In the genomic region with DNA sequence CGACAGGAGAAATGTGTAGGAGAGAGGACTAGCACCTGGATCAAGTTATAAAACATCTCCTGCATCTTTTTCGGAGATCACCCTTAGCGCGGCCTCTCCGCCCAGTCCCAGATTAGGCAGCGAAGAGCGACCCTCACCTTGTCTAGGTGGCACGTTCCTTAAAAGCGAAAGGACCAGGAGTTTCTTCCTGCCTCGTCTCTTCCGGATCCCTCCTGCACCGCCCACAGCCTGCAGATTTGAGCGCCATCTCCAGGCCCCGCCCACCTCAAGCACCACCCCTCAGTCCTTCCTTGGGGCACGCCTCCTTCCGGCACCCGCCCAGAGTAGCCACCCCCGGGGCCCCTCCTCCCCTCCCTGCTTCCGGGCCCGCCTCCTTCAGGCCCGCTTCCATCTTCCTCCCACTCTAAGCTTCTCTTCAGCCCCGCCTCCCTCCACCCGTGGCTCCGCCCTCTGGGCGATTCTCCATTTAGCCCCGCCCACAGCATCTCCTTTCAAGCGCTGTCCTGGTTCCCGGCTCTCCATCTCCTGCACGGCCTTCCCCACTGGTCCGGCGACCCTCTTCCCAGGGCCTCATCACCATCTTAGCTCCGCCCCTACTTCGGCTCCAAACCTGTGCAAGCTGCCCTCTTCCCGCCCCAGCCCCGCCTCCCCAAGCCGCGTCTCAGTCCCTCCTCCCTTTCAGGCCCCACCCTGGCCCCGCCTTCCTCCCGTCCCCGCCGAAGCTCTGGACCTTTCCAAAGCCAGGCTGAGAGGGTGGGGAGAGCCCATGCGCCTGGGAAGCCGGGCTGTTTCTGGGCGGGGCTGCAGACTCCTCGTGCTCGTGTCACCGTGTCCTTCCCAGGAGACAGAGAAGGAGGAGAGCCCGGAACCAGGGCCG, we compare ENCODE assay signal across 8 cellular contexts. TPM values are rescaled to one million over a fixed set of nuclear protein-coding genes. Genes with fewer than 3 reads are reported as not detected.
DNase-seq lines count a peak whose midpoint lies in the region; ATAC-seq and TF ChIP-seq lines count a peak whose summit lies in the region.

No MANE protein-coding gene starts in this region.

- peak overlapping the region; percentile 95 to 99 for H3K27ac ChIP-seq in lung (ENCODE audit: low read depth in 1 of 2, low read length in 1 of 2)

- no peaks in the 10 kb centered on the region for H3K27me3 ChIP-seq in lung (ENCODE audit: control insufficient read depth, insufficient read depth)

- DNase-seq in COLO668 (lab: John Stamatoyannopoulos, UW; ENCODE audit: unreplicated experiment): peak; percentile 99
- DNase-seq in GM20000 (ENCODE audit: low spot score): peak; percentile 98
- peak; percentile 94 for DNase-seq in HS-5 (ENCODE audit: low read depth)
- peak; percentile 94 for DNase-seq in NK-92 (lab: John Stamatoyannopoulos, UW; ENCODE audit: unreplicated experiment)
- DNase-seq in activated CD8-positive, alpha-beta memory T cell treated with anti-CD3 and anti-CD28 coated beads for 24 hours: peak; percentile 99
- DNase-seq in effector CD4-positive, alpha-beta T cell: peak; percentile 98
- DNase-seq in lung (ENCODE audit: low spot score): peak; percentile 99
- peak; percentile 98 to 99 (median 99) for DNase-seq in stimulated activated CD4-positive, alpha-beta T cell treated with anti-CD3 and anti-CD28 coated beads, TNF-alpha, amount 100 ng/mL, for 24 hours (ENCODE audit: low read depth in 3 of 3)

- WGBS in lung, 2 donors: 0 to 1% methylated on average over 48 to 49 of the region's 49 CpGs

- H3K4me3 ChIP-seq in lung: peak overlapping the region; percentile 85

- H3K4me1 ChIP-seq in lung (ENCODE audit: control insufficient read depth in 2 of 2, insufficient read depth in 2 of 2, low read length in 2 of 2): peaks cover 17 to 28% of the 10 kb centered on the region in 2 donors

- H3K9me3 ChIP-seq in lung (ENCODE audit: control insufficient read depth in 2 of 2, insufficient read depth in 1 of 2, low read length in 1 of 2): no peaks in the 10 kb centered on the region

- peak; percentile 90 for ATAC-seq in lung (ENCODE audit: insufficient read depth, low FRiP score)

- TF ChIP-seq CTCF in GM20000 (IDR thresholded peaks at IDR 0.05; ENCODE audit: extremely low read depth, missing control alignments) (no peak), lung (IDR thresholded peaks at IDR 0.05; ENCODE audit: control extremely low read depth, extremely low read depth) (no peak)

- no peaks in the 10 kb centered on the region for H3K36me3 ChIP-seq in lung (ENCODE audit: control insufficient read depth in 2 of 2, insufficient read depth in 2 of 2, low read length in 2 of 2)

RNA-seq across cellular contexts. Expression of gene RALY, which starts 0.6 kb away (rescaled TPM):
- 100 to 1,000 TPM; 135 to 143 TPM for total RNA-seq in lung
- polyA plus RNA-seq in lung: 100 to 1,000 TPM; 148 to 157 TPM

Comparison
In these comparisons a context has a peak if more than half of its experiments do, and no peak if none do; other contexts are left out.
1. Peak in every context shown above with its lines: DNase-seq, ATAC-seq, H3K4me3 ChIP-seq and H3K27ac ChIP-seq.